In the genomic region with DNA sequence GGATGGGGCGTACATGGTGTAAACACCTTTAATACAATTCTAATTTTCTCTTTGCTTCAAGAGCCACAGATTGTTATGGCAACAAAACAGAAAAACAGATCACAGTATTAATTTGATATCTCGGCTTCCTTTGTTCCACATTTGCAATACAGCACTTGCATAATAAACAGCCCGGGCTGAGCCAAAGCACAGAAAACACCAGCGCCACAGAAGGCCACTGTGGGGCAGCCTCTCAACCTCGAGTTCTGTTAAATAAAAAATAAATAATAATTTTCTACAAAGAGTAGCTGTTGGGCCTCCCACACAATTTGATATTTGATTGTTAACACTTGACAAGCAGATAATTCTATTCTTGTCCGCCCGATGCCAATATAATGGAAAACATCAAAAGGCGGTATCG, we compare ENCODE assay signal across 13 cellular contexts.
"Had no signal": no experiment of that assay in that cellular context is flagged by ENCODE, and none has a peak within 500 bp of the region (broad histone marks: within the 10 kb centered on the region; RNA-seq: fewer than 3 reads in every experiment).

No MANE protein-coding gene starts in this region.

- H3K36me3 ChIP-seq: colonic mucosa, thyroid gland, uterus had no signal

- H3K9me3 Mint-ChIP-seq: stimulated activated effector memory CD8-positive, alpha-beta T cell treated with anti-CD3 and anti-CD28 coated beads, Interleukin-12 subunit alpha, Interleukin-12 subunit beta, amount 100 ng/mL, for 72 hours had no signal

- H3K4me1 Mint-ChIP-seq: nephron progenitor cell; stimulated activated effector memory CD8-positive, alpha-beta T cell treated with anti-CD3 and anti-CD28 coated beads, Interleukin-12 subunit alpha, Interleukin-12 subunit beta, amount 100 ng/mL, for 72 hours had no signal

- H3K4me3 Mint-ChIP-seq: activated naive CD4-positive, alpha-beta T cell treated with anti-CD3 and anti-CD28 coated beads for 36 hours; nephron progenitor cell; stimulated activated effector memory CD8-positive, alpha-beta T cell treated with anti-CD3 and anti-CD28 coated beads, Interleukin-12 subunit alpha, Interleukin-12 subunit beta, amount 100 ng/mL, for 72 hours; T-cell had no signal

- ATAC-seq: activated CD4-positive, CD25-positive, alpha-beta regulatory T cell treated with anti-CD3 and anti-CD28 coated beads, Interleukin-2, amount 50 U/mL, for 24 hours; esophagus mucosa; T-cell had no signal

- H3K9me3 ChIP-seq: colonic mucosa, thyroid gland, uterus had no signal

- H3K27me3 ChIP-seq: colonic mucosa, thyroid gland, uterus had no signal

- H3K36me3 Mint-ChIP-seq: stimulated activated effector memory CD8-positive, alpha-beta T cell treated with anti-CD3 and anti-CD28 coated beads, Interleukin-12 subunit alpha, Interleukin-12 subunit beta, amount 100 ng/mL, for 72 hours; T-cell had no signal

- H3K27ac ChIP-seq: colonic mucosa, thyroid gland, uterus had no signal

- DNase-seq: activated CD4-positive, alpha-beta T cell treated with anti-CD3 and anti-CD28 coated beads, Interleukin-2, amount 50 U/mL, for 1 hour; activated naive CD4-positive, alpha-beta T cell treated with anti-CD3 and anti-CD28 coated beads for 36 hours; colonic mucosa; hippocampal formation; kidney; nephron progenitor cell; T-cell; T-helper 9 cell; thyroid gland had no signal

- H3K4me1 ChIP-seq: colonic mucosa, thyroid gland, uterus had no signal

- H3K4me3 ChIP-seq: colonic mucosa, thyroid gland, uterus had no signal

- H3K27ac Mint-ChIP-seq: activated naive CD4-positive, alpha-beta T cell treated with anti-CD3 and anti-CD28 coated beads for 36 hours; stimulated activated effector memory CD8-positive, alpha-beta T cell treated with anti-CD3 and anti-CD28 coated beads, Interleukin-12 subunit alpha, Interleukin-12 subunit beta, amount 100 ng/mL, for 72 hours; T-cell had no signal
